Comparison of ENCODE assay signal across 25 cellular contexts in the genomic region with DNA sequence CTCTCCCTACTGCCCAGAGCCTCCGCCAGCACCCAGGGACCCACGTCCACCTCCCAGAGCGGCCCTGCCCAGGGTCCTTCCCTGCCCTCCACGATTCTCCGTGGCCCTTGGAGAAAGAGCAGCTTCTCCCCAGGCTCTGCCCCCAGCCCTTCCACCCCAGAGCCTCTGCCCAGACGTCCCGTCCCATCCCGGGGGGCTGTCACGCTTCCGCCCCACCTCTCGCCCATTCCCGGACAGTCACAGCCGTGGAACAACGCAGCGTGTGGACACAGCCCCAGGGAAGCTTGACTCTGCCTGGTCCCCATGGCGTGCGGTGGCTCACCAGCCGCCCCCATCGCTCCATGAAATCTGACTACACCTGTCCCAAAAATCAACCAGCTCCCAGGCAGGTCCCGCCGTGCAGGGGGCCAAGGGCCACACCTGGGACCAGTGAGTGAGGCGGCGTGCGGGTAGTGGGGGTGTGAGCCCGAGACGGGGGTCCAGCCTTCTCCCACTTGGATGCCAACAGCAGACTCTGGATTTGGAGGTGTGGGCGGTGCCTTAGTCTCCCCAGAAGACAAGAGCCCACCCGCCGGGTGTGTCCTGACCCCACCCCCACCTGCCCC. TPM values are rescaled to one million over a fixed set of nuclear protein-coding genes. Genes with fewer than 3 reads are reported as not detected.
"Had no signal": no experiment of that assay in that cellular context is flagged by ENCODE, and none has a peak within 500 bp of the region (broad histone marks: within the 10 kb centered on the region; RNA-seq: fewer than 3 reads in every experiment).

No MANE protein-coding gene starts in this region.

- ATAC-seq: activated T-helper 17 cell treated with anti-CD3 and anti-CD28 coated beads, Interleukin-2, amount 50 U/mL, for 72 hours had no signal

- H3K36me3 ChIP-seq: adrenal gland, Peyer's patch, SJCRH30 had no signal

- H3K4me3 ChIP-seq: adrenal gland, SJCRH30 had no signal

- H3K27ac ChIP-seq: adrenal gland, RWPE1, SJCRH30 had no signal

- FAIRE-seq: bronchial epithelial cell had no signal

- H3K4me3 Mint-ChIP-seq: activated CD4-positive, alpha-beta memory T cell treated with anti-CD3 and anti-CD28 coated beads for 36 hours; activated CD4-positive, alpha-beta T cell treated with anti-CD3 and anti-CD28 coated beads, Interleukin-2, amount 10 ng/mL, durations not matched to agents 7 days and 5 days; activated naive CD4-positive, alpha-beta T cell treated with anti-CD3 and anti-CD28 coated beads, Interleukin-2, amount 10 ng/mL, durations not matched to agents 7 days and 5 days; activated naive CD8-positive, alpha-beta T cell treated with anti-CD3 and anti-CD28 coated beads, Interleukin-2, amount 10 ng/mL, durations not matched to agents 7 days and 5 days; activated T-helper 17 cell treated with anti-CD3 and anti-CD28 coated beads, Interleukin-2, amount 50 U/mL, for 72 hours had no signal

- H3K27me3 Mint-ChIP-seq: activated CD4-positive, alpha-beta T cell treated with anti-CD3 and anti-CD28 coated beads, Interleukin-2, amount 10 ng/mL, durations not matched to agents 7 days and 5 days; activated naive CD8-positive, alpha-beta T cell treated with anti-CD3 and anti-CD28 coated beads, Interleukin-2, amount 10 ng/mL, durations not matched to agents 7 days and 5 days; activated T-helper 17 cell treated with anti-CD3 and anti-CD28 coated beads, Interleukin-2, amount 50 U/mL, for 72 hours had no signal

- H3K9ac ChIP-seq: SK-N-SH had no signal

- H3K9me3 ChIP-seq: adrenal gland, Peyer's patch, SJCRH30, SK-N-SH had no signal

- H3K36me3 Mint-ChIP-seq: activated CD4-positive, alpha-beta memory T cell treated with anti-CD3 and anti-CD28 coated beads for 36 hours; activated naive CD4-positive, alpha-beta T cell treated with anti-CD3 and anti-CD28 coated beads, Interleukin-2, amount 10 ng/mL, durations not matched to agents 7 days and 5 days; activated naive CD8-positive, alpha-beta T cell treated with anti-CD3 and anti-CD28 coated beads, Interleukin-2, amount 10 ng/mL, durations not matched to agents 7 days and 5 days had no signal

- H3K4me2 ChIP-seq: SK-N-SH had no signal

- DNase-seq: activated CD4-positive, alpha-beta memory T cell treated with anti-CD3 and anti-CD28 coated beads for 36 hours; activated CD4-positive, alpha-beta T cell treated with anti-CD3 and anti-CD28 coated beads, Interleukin-2, amount 10 ng/mL, durations not matched to agents 7 days and 5 days; activated CD4-positive, CD25-positive, alpha-beta regulatory T cell; activated gamma-delta T cell; activated naive CD4-positive, alpha-beta T cell treated with anti-CD3 and anti-CD28 coated beads, Interleukin-2, amount 10 ng/mL, durations not matched to agents 7 days and 5 days; activated naive CD8-positive, alpha-beta T cell treated with anti-CD3 and anti-CD28 coated beads, Interleukin-2, amount 10 ng/mL, durations not matched to agents 7 days and 5 days; activated T-cell treated with anti-CD3 and anti-CD28 coated beads for 4 hours; activated T-cell treated with anti-CD3 and anti-CD28 coated beads, Interleukin-2, amount 50 U/mL, for 48 hours; adrenal gland; anterior cingulate cortex; central memory CD4-positive, alpha-beta T cell; MM.1S; NCI-H1105; NCI-H187; NCI-H510A treated with DMSO at 0.1 percent for 48 hours; Peyer's patch; Right ventricle myocardium superior; SJCRH30; SK-N-SH; T-helper 1 cell had no signal

- H3K27ac Mint-ChIP-seq: activated CD4-positive, alpha-beta memory T cell treated with anti-CD3 and anti-CD28 coated beads for 36 hours; activated CD4-positive, alpha-beta T cell treated with anti-CD3 and anti-CD28 coated beads, Interleukin-2, amount 10 ng/mL, durations not matched to agents 7 days and 5 days; activated naive CD4-positive, alpha-beta T cell treated with anti-CD3 and anti-CD28 coated beads, Interleukin-2, amount 10 ng/mL, durations not matched to agents 7 days and 5 days; activated naive CD8-positive, alpha-beta T cell treated with anti-CD3 and anti-CD28 coated beads, Interleukin-2, amount 10 ng/mL, durations not matched to agents 7 days and 5 days; activated T-helper 17 cell treated with anti-CD3 and anti-CD28 coated beads, Interleukin-2, amount 50 U/mL, for 72 hours had no signal

- H3K4me1 Mint-ChIP-seq: activated T-helper 17 cell treated with anti-CD3 and anti-CD28 coated beads, Interleukin-2, amount 50 U/mL, for 72 hours had no signal

- H3K27me3 ChIP-seq: Peyer's patch had no signal

- H3K9me3 Mint-ChIP-seq: activated CD4-positive, alpha-beta T cell treated with anti-CD3 and anti-CD28 coated beads, Interleukin-2, amount 10 ng/mL, durations not matched to agents 7 days and 5 days; activated naive CD4-positive, alpha-beta T cell treated with anti-CD3 and anti-CD28 coated beads, Interleukin-2, amount 10 ng/mL, durations not matched to agents 7 days and 5 days; activated naive CD8-positive, alpha-beta T cell treated with anti-CD3 and anti-CD28 coated beads, Interleukin-2, amount 10 ng/mL, durations not matched to agents 7 days and 5 days; activated T-helper 17 cell treated with anti-CD3 and anti-CD28 coated beads, Interleukin-2, amount 50 U/mL, for 72 hours had no signal

RNA-seq across cellular contexts. Expression of gene TTLL10, which starts 12.5 kb away (rescaled TPM):
- total RNA-seq: activated CD4-positive, alpha-beta memory T cell treated with anti-CD3 and anti-CD28 coated beads for 36 hours; activated CD8-positive, alpha-beta memory T cell treated with anti-CD3 and anti-CD28 coated beads for 36 hours; activated naive CD8-positive, alpha-beta T cell treated with anti-CD3 and anti-CD28 coated beads, Interleukin-2, amount 10 ng/mL, durations not matched to agents 7 days and 5 days; adrenal gland; bronchial epithelial cell; chondrocyte had no signal
- polyA plus RNA-seq: SK-N-SH had no signal

RNA-seq across cellular contexts. Expression of gene TNFRSF18, which starts 45.2 kb away (rescaled TPM):
- total RNA-seq: bronchial epithelial cell, chondrocyte had no signal

RNA-seq across cellular contexts. Expression of gene TNFRSF4, which starts 52.8 kb away (rescaled TPM):
- total RNA-seq: bronchial epithelial cell, chondrocyte had no signal
- polyA plus RNA-seq: SK-N-SH had no signal
